In the genomic region with DNA sequence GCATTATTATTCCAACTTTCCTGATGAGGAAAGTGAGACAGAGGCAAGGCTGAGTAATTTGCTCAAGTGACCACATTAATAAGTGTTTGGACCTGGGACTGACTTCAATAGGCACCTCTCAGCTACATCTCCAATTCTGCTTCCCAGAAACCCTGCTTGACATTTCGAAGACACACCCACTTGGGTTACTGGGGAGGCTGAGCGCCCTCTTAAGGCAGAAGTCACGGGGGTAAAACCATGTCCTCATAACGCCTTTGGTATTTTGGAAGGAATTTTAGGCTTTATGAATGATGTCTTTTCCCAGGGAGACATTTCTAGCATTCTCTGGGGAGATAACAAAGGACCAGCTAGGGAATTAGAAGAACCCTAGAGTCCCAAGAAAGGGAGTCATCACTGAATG, we compare ENCODE assay signal across 28 cellular contexts. TPM values are rescaled to one million over a fixed set of nuclear protein-coding genes. Genes with fewer than 3 reads are reported as not detected.
DNase-seq lines count a peak whose midpoint lies in the region; ATAC-seq, FAIRE-seq and TF ChIP-seq lines count a peak whose summit lies in the region.
"Had no signal": no experiment of that assay in that cellular context is flagged by ENCODE, and none has a peak within 500 bp of the region (broad histone marks: within the 10 kb centered on the region; RNA-seq: fewer than 3 reads in every experiment).

No MANE protein-coding gene starts in this region.

- no peaks in the 10 kb centered on the region for H3K27me3 ChIP-seq in OCI-LY1 (ENCODE audit: insufficient read depth, low read length)
- H3K27me3 ChIP-seq in bronchial epithelial cell (ENCODE audit: control insufficient read depth, insufficient read depth, low read length), result peaks cover 4% of the 10 kb centered on the region
- no peaks in the 10 kb centered on the region for H3K27me3 ChIP-seq in testis
- no peaks in the 10 kb centered on the region for H3K27me3 ChIP-seq in CD8-positive, alpha-beta memory T cell (ENCODE audit: insufficient read depth, low read length, poor library complexity, severe bottlenecking)

- H3K9me3 Mint-ChIP-seq in CD8-positive, alpha-beta memory T cell, result peaks cover 0 to 6% (median 0%) of the 10 kb centered on the region in 5 donors

- no peaks in the 10 kb centered on the region for H3K79me2 ChIP-seq in OCI-LY1 (ENCODE audit: insufficient read depth, low read length)

- DNase-seq in DMS 273 (lab: John Stamatoyannopoulos, UW; ENCODE audit: unreplicated experiment) (peak; percentile 27), DMS 273 treated with DMSO at 0.1 percent for 48 hours (lab: John Stamatoyannopoulos, UW) (no peak), bronchial epithelial cell (ENCODE audit: low read depth) (no peak), testis (no peak)
- no peak for DNase-seq in CD8-positive, alpha-beta memory T cell
- DNase-seq: COR-L47, DMS153, GDM1, MM.1S, NCI-H1092 treated with DMSO at 0.1 percent for 48 hours, NCI-H146, NCI-H2029 treated with DMSO at 0.1 percent for 48 hours, NCI-H2171 treated with DMSO at 0.1 percent for 48 hours, NCI-H446, NCI-H69, RPMI8226, SHP77 treated with DMSO at 0.1 percent for 48 hours, T-cell had no signal

- H3K9me3 ChIP-seq in OCI-LY1 (ENCODE audit: low read length) (no peaks in the 10 kb centered on the region), testis (no peaks in the 10 kb centered on the region)
- H3K9me3 ChIP-seq in CD8-positive, alpha-beta memory T cell (ENCODE audit: low read length), result no peaks in the 10 kb centered on the region
- H3K9me3 ChIP-seq: HAP-1 had no signal

- CTCF ChIA-PET in CD8-positive, alpha-beta memory T cell (lab: Charles Lee), result no interaction called here

- peak; percentile 26; the same call in 1 of the 2 replicates for TF ChIP-seq CTCF in OCI-LY1 (IDR thresholded peaks at IDR 0.05; ENCODE audit: low read length)
- TF ChIP-seq CTCF in bronchial epithelial cell (IDR thresholded peaks at IDR 0.05; ENCODE audit: insufficient read depth, low read length, severe bottlenecking), result no peak
- TF ChIP-seq CTCF in testis (IDR thresholded peaks at IDR 0.05), result no peak

- H3K27ac ChIP-seq in OCI-LY1 (ENCODE audit: low read depth, low read length, poor library complexity, severe bottlenecking) (no peak overlapping the region), testis (no peak overlapping the region)
- no peak overlapping the region for H3K27ac ChIP-seq in CD8-positive, alpha-beta memory T cell (ENCODE audit: low read depth, low read length)
- H3K27ac ChIP-seq: 22Rv1, HL-60 had no signal

- no peaks in the 10 kb centered on the region for H3F3A ChIP-seq in OCI-LY1 (ENCODE audit: insufficient read depth, low read length)

- H3K4me1 ChIP-seq in OCI-LY1 (ENCODE audit: insufficient read depth, low read length, severe bottlenecking) (no peaks in the 10 kb centered on the region), testis (no peaks in the 10 kb centered on the region)
- H3K4me1 ChIP-seq in CD8-positive, alpha-beta memory T cell (ENCODE audit: insufficient read depth, low read length), result no peaks in the 10 kb centered on the region
- H3K4me1 ChIP-seq: HAP-1 had no signal

- no peaks in the 10 kb centered on the region for H3K36me3 Mint-ChIP-seq in CD8-positive, alpha-beta memory T cell
- H3K36me3 Mint-ChIP-seq: T-cell had no signal

- H2AFZ ChIP-seq in OCI-LY1 (ENCODE audit: low read length), result no peak overlapping the region

- H3K9me2 ChIP-seq in OCI-LY1 (ENCODE audit: low read depth, low read length), result no peaks in the 10 kb centered on the region

- no peaks in the 10 kb centered on the region for H3K36me3 ChIP-seq in OCI-LY1 (ENCODE audit: insufficient read depth, low read length)
- no peaks in the 10 kb centered on the region for H3K36me3 ChIP-seq in bronchial epithelial cell (ENCODE audit: control insufficient read depth, insufficient read depth, low read length)
- no peaks in the 10 kb centered on the region for H3K36me3 ChIP-seq in testis (ENCODE audit: low read depth, missing control alignments)
- no peaks in the 10 kb centered on the region for H3K36me3 ChIP-seq in CD8-positive, alpha-beta memory T cell (ENCODE audit: insufficient read depth, low read length)
- H3K36me3 ChIP-seq: HAP-1 had no signal

- no peak overlapping the region for H3K4me2 ChIP-seq in OCI-LY1 (ENCODE audit: low read length)

- POLR2A ChIA-PET in CD8-positive, alpha-beta memory T cell (lab: Charles Lee), result no interaction called here

- no peak overlapping the region for H3K4me3 ChIP-seq in OCI-LY1 (ENCODE audit: low read depth, low read length, poor library complexity, severe bottlenecking)
- H3K4me3 ChIP-seq in bronchial epithelial cell (ENCODE audit: low read depth, low read length), result no peak overlapping the region
- H3K4me3 ChIP-seq in testis, result no peak overlapping the region
- no peak overlapping the region for H3K4me3 ChIP-seq in CD8-positive, alpha-beta memory T cell (ENCODE audit: low read length)
- H3K4me3 ChIP-seq: HAP-1 had no signal

- intact Hi-C loops in testis (cut with DNase I; ENCODE audit: low total_unique reads), result no loop called here

- no peak for ATAC-seq in GM18909 (IDR thresholded peaks at IDR 0.05; ENCODE audit: poor library complexity, unreplicated experiment)
- no peak for ATAC-seq in GM21526 (IDR thresholded peaks at IDR 0.05; ENCODE audit: low FRiP score, unreplicated experiment)
- ATAC-seq: SK-N-SH treated with all-trans-retinoic acid at 6 μM for 48 hours, T-cell had no signal

- peak; percentile 40 for FAIRE-seq in bronchial epithelial cell (lab: Jason Lieb, UNC)

- TF ChIP-seq POLR2A in testis (IDR thresholded peaks at IDR 0.05), result no peak

- no peaks in the 10 kb centered on the region for H4K20me1 ChIP-seq in OCI-LY1 (ENCODE audit: insufficient read depth, low read length)

- H3K4me1 Mint-ChIP-seq in CD8-positive, alpha-beta memory T cell, result no peaks in the 10 kb centered on the region
- H3K4me1 Mint-ChIP-seq: T-cell had no signal

- H3K9ac ChIP-seq in OCI-LY1 (ENCODE audit: low read length), result no peak overlapping the region

- H3K27ac Mint-ChIP-seq in CD8-positive, alpha-beta memory T cell, result no peak overlapping the region
- H3K27ac Mint-ChIP-seq: T-cell had no signal

- WGBS in testis, 2 donors, result 78 to 83% methylated on average over 4 of the region's 4 CpGs

- no peak overlapping the region for H3K4me3 Mint-ChIP-seq in CD8-positive, alpha-beta memory T cell
- H3K4me3 Mint-ChIP-seq: T-cell had no signal

- peaks cover 2 to 8% of the 10 kb centered on the region in 2 donors for H3K27me3 Mint-ChIP-seq in CD8-positive, alpha-beta memory T cell

RNA-seq across cellular contexts. Expression of a gene that starts 53.3 kb away (rescaled TPM):
- not detected in 2 replicates for total RNA-seq in bronchial epithelial cell
- total RNA-seq in testis, result 1 to 10 TPM; 1.2 to 2.8 TPM
- polyA plus RNA-seq in testis (ENCODE audit: insufficient read depth, low read depth, low replicate concordance), result 3.3 TPM
- total RNA-seq in CD8-positive, alpha-beta memory T cell, result not detected
- not detected for polyA plus RNA-seq in CD8-positive, alpha-beta memory T cell
- total RNA-seq: Daoy, HT1080, T-cell had no signal
- polyA plus RNA-seq: AG04450 had no signal
